1 cellular context compared by ENCODE assay signal in genomic region chr1:223258751-223259177, GRCh38.
TF ChIP-seq lines count a peak whose summit lies in the region.

No MANE protein-coding gene starts in this region.

TF ChIP-seq in HCT116, 20 proteins besides CTCF, POLR2A, EP300 and RAD21 (continued from another document):
- TF ChIP-seq FOSL1 (IDR thresholded peaks at IDR 0.05; ENCODE audit: low read depth): 0 out of 2 replicates have a peak, but pooled peaks have one; percentile 6
- TF ChIP-seq EZH2 (IDR thresholded peaks at IDR 0.05): no peak
